ENCODE assay signal across 1 cellular context in the genomic region with DNA sequence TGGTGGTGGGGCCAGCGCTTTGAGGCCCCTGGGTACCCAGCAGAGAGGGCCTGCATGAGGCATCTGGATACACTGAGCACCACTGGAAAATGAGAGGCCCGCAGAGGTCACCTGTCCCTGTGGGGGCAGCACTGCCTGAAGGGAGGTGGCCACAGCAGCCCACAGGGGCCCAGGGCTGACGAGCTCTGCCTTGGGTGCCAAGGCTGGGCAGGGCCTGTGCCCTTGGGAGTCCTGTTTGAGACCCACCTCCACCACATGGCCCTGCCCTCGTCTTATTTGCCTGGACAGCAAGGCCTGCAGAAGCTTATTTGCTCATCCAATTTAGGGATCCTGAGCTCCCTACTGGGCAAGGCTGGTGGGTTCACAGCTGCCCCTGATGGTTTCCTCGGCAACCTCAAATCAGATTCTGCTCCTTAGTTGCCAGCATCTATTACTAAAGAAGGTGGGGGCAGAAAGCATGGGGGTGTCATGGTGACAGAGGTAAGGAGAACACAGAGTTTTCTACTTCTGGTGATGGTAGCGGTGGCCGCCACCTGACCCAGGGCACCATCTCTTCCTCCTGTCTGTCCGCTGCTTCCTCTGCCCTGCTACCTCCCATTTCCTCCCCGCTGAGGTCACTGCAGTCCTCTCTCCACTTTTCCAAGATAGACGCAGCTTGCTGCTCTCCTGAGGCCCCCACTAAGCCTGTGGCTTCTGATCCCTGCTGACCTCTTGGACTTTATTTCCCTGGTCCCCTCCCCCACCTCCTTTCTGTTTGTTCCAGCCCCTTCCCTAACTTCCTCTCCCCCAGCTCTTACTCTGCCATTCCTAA.
TF ChIP-seq lines count a peak whose summit lies in the region.

No MANE protein-coding gene starts in this region.

TF ChIP-seq in HepG2, 621 proteins besides CTCF, POLR2A, EP300 and RAD21 (continued from another document and continues in another):
- no peak for TF ChIP-seq ZNF414 (CRISPR knock-in tag; IDR thresholded peaks at IDR 0.05)
- TF ChIP-seq TP53 (CRISPR knock-in tag; conservative IDR thresholded peaks at IDR 0.05) = no peak
- TF ChIP-seq FOXC1 (CRISPR knock-in tag; IDR thresholded peaks at IDR 0.05; ENCODE audit: borderline replicate concordance) = no peak
- TF ChIP-seq, protein P1, sequence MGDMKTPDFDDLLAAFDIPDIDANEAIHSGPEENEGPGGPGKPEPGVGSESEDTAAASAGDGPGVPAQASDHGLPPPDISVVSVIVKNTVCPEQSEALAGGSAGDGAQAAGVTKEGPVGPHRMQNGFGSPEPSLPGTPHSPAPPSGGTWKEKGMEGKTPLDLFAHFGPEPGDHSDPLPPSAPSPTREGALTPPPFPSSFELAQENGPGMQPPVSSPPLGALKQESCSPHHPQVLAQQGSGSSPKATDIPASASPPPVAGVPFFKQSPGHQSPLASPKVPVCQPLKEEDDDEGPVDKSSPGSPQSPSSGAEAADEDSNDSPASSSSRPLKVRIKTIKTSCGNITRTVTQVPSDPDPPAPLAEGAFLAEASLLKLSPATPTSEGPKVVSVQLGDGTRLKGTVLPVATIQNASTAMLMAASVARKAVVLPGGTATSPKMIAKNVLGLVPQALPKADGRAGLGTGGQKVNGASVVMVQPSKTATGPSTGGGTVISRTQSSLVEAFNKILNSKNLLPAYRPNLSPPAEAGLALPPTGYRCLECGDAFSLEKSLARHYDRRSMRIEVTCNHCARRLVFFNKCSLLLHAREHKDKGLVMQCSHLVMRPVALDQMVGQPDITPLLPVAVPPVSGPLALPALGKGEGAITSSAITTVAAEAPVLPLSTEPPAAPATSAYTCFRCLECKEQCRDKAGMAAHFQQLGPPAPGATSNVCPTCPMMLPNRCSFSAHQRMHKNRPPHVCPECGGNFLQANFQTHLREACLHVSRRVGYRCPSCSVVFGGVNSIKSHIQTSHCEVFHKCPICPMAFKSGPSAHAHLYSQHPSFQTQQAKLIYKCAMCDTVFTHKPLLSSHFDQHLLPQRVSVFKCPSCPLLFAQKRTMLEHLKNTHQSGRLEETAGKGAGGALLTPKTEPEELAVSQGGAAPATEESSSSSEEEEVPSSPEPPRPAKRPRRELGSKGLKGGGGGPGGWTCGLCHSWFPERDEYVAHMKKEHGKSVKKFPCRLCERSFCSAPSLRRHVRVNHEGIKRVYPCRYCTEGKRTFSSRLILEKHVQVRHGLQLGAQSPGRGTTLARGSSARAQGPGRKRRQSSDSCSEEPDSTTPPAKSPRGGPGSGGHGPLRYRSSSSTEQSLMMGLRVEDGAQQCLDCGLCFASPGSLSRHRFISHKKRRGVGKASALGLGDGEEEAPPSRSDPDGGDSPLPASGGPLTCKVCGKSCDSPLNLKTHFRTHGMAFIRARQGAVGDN (CRISPR knock-in tag; IDR thresholded peaks at IDR 0.05) = peak; percentile 46; the same call in 1 of the 2 replicates
- no peak for TF ChIP-seq CREB1 (IDR thresholded peaks at IDR 0.05)
- no peak for TF ChIP-seq CREB1 (CRISPR knock-in tag; IDR thresholded peaks at IDR 0.05)
- TF ChIP-seq MED1 (CRISPR knock-in tag; IDR thresholded peaks at IDR 0.05) = no peak
- TF ChIP-seq FOXP4 (CRISPR knock-in tag; IDR thresholded peaks at IDR 0.05) = 0 out of 2 replicates have a peak, but pooled peaks have one; percentile 35
- TF ChIP-seq ZNF605 (CRISPR knock-in tag; IDR thresholded peaks at IDR 0.05) = no peak
- TF ChIP-seq ZNF101 (CRISPR knock-in tag; IDR thresholded peaks at IDR 0.05; ENCODE audit: borderline replicate concordance, low read depth) = no peak
- TF ChIP-seq ZBTB7B (CRISPR knock-in tag; IDR thresholded peaks at IDR 0.05) = 0 out of 2 replicates have a peak, but pooled peaks have one; percentile 23
- TF ChIP-seq NONO (IDR thresholded peaks at IDR 0.05) = no peak
- TF ChIP-seq NONO (CRISPR knock-in tag; conservative IDR thresholded peaks at IDR 0.05) = no peak
- no peak for TF ChIP-seq ZNF17 (CRISPR knock-in tag; IDR thresholded peaks at IDR 0.05)
- TF ChIP-seq, protein P2, sequence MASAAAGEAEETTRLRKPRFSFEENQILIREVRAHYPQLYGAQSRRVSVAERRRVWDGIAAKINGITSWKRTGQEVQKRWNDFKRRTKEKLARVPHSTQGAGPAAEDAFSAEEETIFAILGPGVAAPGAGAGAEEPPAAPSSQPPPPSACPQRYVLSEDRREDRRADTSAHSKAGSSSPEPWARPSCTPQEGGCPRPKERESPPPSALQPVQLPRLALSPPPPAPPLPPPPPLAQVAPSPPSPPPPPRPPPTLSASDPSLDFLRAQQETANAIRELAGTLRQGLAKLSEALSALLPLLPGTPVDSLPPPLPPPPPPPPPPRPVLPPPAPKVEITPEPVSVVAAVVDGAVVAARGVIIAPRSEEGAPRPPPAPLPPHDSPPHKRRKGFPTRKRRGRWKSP (CRISPR knock-in tag; IDR thresholded peaks at IDR 0.05) = no peak
- TF ChIP-seq ZNF234 (CRISPR knock-in tag; conservative IDR thresholded peaks at IDR 0.05) = no peak
- TF ChIP-seq SRSF4 (IDR thresholded peaks at IDR 0.05; ENCODE audit: low read depth, low read length, poor library complexity, severe bottlenecking) = no peak
- TF ChIP-seq ETV5 (CRISPR knock-in tag; IDR thresholded peaks at IDR 0.05; ENCODE audit: borderline replicate concordance) = peak; percentile 38; the same call in 1 of the 2 replicates
- peak; percentile 49 for TF ChIP-seq NR2F6 (IDR thresholded peaks at IDR 0.05)
- peak; percentile 64; the same call in 1 of the 2 replicates for TF ChIP-seq NR2F6 (CRISPR knock-in tag; IDR thresholded peaks at IDR 0.05)
- no peak for TF ChIP-seq ZNF780A (CRISPR knock-in tag; IDR thresholded peaks at IDR 0.05)
- TF ChIP-seq ZNF460 (CRISPR knock-in tag; IDR thresholded peaks at IDR 0.05; ENCODE audit: borderline replicate concordance) = no peak
- peak; percentile 72 for TF ChIP-seq PATZ1 (CRISPR knock-in tag; IDR thresholded peaks at IDR 0.05)
- no peak for TF ChIP-seq IKZF5 (CRISPR knock-in tag; IDR thresholded peaks at IDR 0.05)
- no peak for TF ChIP-seq ZNF674 (CRISPR knock-in tag; IDR thresholded peaks at IDR 0.05; ENCODE audit: low read depth)
- TF ChIP-seq HOXA7 (CRISPR knock-in tag; IDR thresholded peaks at IDR 0.05) = no peak
- TF ChIP-seq DMTF1 (CRISPR knock-in tag; IDR thresholded peaks at IDR 0.05) = no peak
- TF ChIP-seq SMARCE1 (IDR thresholded peaks at IDR 0.05; ENCODE audit: borderline replicate concordance) = no peak
- TF ChIP-seq ZNF382 (CRISPR knock-in tag; IDR thresholded peaks at IDR 0.05; ENCODE audit: borderline replicate concordance) = no peak
- TF ChIP-seq ZBTB26 (CRISPR knock-in tag; IDR thresholded peaks at IDR 0.05; ENCODE audit: borderline replicate concordance) = no peak
- TF ChIP-seq SALL1 (CRISPR knock-in tag; IDR thresholded peaks at IDR 0.05) = 0 out of 2 replicates have a peak, but pooled peaks have one; percentile 28
- no peak for TF ChIP-seq HDAC6 (IDR thresholded peaks at IDR 0.05; ENCODE audit: low read depth, low read length)
- TF ChIP-seq NR3C1 (CRISPR knock-in tag; IDR thresholded peaks at IDR 0.05) = no peak
- TF ChIP-seq, protein P3, sequence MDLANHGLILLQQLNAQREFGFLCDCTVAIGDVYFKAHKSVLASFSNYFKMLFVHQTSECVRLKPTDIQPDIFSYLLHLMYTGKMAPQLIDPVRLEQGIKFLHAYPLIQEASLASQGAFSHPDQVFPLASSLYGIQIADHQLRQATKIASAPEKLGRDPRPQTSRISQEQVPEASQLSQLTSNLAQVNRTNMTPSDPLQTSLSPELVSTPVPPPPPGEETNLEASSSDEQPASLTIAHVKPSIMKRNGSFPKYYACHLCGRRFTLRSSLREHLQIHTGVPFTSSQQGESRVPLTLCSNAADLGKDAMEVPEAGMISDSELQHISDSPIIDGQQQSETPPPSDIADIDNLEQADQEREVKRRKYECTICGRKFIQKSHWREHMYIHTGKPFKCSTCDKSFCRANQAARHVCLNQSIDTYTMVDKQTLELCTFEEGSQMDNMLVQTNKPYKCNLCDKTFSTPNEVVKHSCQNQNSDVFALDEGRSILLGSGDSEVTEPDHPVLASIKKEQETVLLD (CRISPR knock-in tag; IDR thresholded peaks at IDR 0.05; ENCODE audit: low read depth) = no peak
- no peak for TF ChIP-seq FOXK1 (CRISPR knock-in tag; IDR thresholded peaks at IDR 0.05; ENCODE audit: borderline replicate concordance, low read depth)
- TF ChIP-seq, protein P4, sequence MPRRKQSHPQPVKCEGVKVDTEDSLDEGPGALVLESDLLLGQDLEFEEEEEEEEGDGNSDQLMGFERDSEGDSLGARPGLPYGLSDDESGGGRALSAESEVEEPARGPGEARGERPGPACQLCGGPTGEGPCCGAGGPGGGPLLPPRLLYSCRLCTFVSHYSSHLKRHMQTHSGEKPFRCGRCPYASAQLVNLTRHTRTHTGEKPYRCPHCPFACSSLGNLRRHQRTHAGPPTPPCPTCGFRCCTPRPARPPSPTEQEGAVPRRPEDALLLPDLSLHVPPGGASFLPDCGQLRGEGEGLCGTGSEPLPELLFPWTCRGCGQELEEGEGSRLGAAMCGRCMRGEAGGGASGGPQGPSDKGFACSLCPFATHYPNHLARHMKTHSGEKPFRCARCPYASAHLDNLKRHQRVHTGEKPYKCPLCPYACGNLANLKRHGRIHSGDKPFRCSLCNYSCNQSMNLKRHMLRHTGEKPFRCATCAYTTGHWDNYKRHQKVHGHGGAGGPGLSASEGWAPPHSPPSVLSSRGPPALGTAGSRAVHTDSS (CRISPR knock-in tag; conservative IDR thresholded peaks at IDR 0.05) = no peak
- TF ChIP-seq IKZF4 (CRISPR knock-in tag; IDR thresholded peaks at IDR 0.05; ENCODE audit: borderline replicate concordance, low read depth, not compliant biosample characterization) = no peak
